In the genomic region with DNA sequence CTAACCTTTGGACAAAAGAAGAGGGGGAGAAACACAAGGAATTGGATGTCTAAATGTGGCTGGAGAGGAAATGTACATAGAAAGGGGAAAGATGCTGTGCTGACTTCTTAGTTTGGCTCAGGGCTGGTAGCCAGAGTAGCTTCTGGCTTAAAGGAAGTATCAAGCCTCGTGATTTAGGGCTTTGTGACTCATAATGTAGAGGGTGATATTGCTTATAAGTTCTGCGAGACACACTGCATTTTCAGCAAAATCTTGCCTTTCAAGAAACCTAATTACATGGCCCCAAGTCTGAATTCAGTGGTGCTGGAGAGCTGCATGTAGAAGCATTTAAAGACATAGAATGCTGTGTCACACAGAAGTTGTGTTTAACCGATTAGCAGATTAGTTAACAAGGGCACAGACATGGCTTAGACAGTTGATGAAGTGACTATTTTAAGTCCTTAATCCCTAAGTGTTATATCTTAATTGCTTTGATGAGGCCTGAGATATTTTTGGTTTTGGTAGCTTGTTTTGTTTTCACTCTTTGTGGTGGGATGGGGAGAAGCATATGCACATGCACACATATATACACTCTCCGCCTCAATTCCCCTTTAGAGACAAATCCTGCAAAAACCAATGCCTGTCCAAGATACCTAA, we compare ENCODE assay signal across 1 cellular context.
TF ChIP-seq lines count a peak whose summit lies in the region.

No MANE protein-coding gene starts in this region.

TF ChIP-seq in GM12878, 131 proteins besides CTCF, POLR2A, EP300 and RAD21 (continued from another document):
- TF ChIP-seq, protein P1, sequence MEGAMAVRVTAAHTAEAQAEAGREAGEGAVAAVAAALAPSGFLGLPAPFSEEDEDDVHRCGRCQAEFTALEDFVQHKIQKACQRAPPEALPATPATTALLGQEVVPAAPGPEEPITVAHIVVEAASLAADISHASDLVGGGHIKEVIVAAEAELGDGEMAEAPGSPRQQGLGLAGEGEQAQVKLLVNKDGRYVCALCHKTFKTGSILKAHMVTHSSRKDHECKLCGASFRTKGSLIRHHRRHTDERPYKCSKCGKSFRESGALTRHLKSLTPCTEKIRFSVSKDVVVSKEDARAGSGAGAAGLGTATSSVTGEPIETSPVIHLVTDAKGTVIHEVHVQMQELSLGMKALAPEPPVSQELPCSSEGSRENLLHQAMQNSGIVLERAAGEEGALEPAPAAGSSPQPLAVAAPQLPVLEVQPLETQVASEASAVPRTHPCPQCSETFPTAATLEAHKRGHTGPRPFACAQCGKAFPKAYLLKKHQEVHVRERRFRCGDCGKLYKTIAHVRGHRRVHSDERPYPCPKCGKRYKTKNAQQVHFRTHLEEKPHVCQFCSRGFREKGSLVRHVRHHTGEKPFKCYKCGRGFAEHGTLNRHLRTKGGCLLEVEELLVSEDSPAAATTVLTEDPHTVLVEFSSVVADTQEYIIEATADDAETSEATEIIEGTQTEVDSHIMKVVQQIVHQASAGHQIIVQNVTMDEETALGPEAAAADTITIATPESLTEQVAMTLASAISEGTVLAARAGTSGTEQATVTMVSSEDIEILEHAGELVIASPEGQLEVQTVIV (IDR thresholded peaks at IDR 0.05; ENCODE audit: borderline replicate concordance, partially characterized antibody) = no peak
- TF ChIP-seq POU2F2 (IDR thresholded peaks at IDR 0.05; ENCODE audit: borderline replicate concordance, low read depth, low read length) (no peak), SUPT20H (IDR thresholded peaks at IDR 0.05; ENCODE audit: borderline replicate concordance, control insufficient read depth, low read depth, low read length) (no peak), HDGF (IDR thresholded peaks at IDR 0.05) (no peak), SIX5 (IDR thresholded peaks at IDR 0.05; ENCODE audit: low read depth, low read length, severe bottlenecking) (no peak)
- TF ChIP-seq, protein P2, sequence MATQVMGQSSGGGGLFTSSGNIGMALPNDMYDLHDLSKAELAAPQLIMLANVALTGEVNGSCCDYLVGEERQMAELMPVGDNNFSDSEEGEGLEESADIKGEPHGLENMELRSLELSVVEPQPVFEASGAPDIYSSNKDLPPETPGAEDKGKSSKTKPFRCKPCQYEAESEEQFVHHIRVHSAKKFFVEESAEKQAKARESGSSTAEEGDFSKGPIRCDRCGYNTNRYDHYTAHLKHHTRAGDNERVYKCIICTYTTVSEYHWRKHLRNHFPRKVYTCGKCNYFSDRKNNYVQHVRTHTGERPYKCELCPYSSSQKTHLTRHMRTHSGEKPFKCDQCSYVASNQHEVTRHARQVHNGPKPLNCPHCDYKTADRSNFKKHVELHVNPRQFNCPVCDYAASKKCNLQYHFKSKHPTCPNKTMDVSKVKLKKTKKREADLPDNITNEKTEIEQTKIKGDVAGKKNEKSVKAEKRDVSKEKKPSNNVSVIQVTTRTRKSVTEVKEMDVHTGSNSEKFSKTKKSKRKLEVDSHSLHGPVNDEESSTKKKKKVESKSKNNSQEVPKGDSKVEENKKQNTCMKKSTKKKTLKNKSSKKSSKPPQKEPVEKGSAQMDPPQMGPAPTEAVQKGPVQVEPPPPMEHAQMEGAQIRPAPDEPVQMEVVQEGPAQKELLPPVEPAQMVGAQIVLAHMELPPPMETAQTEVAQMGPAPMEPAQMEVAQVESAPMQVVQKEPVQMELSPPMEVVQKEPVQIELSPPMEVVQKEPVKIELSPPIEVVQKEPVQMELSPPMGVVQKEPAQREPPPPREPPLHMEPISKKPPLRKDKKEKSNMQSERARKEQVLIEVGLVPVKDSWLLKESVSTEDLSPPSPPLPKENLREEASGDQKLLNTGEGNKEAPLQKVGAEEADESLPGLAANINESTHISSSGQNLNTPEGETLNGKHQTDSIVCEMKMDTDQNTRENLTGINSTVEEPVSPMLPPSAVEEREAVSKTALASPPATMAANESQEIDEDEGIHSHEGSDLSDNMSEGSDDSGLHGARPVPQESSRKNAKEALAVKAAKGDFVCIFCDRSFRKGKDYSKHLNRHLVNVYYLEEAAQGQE (IDR thresholded peaks at IDR 0.05; ENCODE audit: low read depth, low read length) = no peak
TF ChIP-seq in GM12878: peak in this region for 10.
